Comparison of ENCODE assay signal across 8 cellular contexts in the genomic region with DNA sequence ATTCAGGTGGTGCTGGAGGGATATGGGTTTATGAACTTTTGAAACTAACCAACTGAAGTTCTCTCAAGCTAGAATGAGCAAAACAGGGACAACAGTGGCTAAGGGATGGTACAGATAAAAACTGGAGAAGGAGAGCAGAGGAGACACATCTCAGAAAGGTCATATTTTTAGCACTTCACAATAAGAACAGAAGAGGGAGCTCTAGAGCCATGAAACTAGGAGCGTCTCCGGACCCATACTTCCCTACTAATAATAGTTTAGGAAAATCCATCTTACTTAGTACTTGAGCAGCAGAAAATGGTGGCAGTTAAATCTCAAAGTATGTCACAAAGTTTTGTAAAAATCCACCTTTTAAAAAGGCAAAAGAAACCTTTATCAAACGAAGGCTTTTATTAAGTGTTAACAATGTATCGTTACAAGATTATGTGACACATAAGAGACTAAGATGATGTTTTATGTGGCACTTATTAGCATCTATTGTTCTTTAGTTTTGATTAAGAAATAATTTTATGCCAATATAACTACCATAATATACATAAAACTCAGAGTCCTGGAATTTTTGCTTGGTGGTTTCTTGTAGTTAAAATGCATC.
DNase-seq lines count a peak whose midpoint lies in the region; ATAC-seq and TF ChIP-seq lines count a peak whose summit lies in the region.

No MANE protein-coding gene starts in this region.

- H3K9ac ChIP-seq in NT2/D1 (ENCODE audit: insufficient read length, low read depth) (no peak overlapping the region), colonic mucosa (ENCODE audit: low read depth in 2 of 2, low read length in 2 of 2) (no peak overlapping the region)

- intact Hi-C loops in colonic mucosa (cut with DNase I) (loop anchor here (2.0 to 10.0 kb wide), 3 partner anchors 169 to 347 kb away; no protein-coding TSS in a partner anchor), lower leg skin (cut with DNase I; ENCODE audit: low total_unique reads) (no loop called here)

- H3K9me3 ChIP-seq in NT2/D1 (ENCODE audit: insufficient read depth, low read length) (no peaks in the 10 kb centered on the region), colonic mucosa (no peaks in the 10 kb centered on the region)

- H3K4me1 ChIP-seq in NT2/D1 (ENCODE audit: insufficient read depth, insufficient read length) (no peaks in the 10 kb centered on the region), colonic mucosa (no peaks in the 10 kb centered on the region)

- peak; percentile 53 for TF ChIP-seq CTCF in colonic mucosa (IDR thresholded peaks at IDR 0.05)
- no peak for TF ChIP-seq CTCF in lower leg skin (IDR thresholded peaks at IDR 0.05)

- ATAC-seq in GM19455 (IDR thresholded peaks at IDR 0.05; ENCODE audit: unreplicated experiment) (peak; percentile 82), HG03520 (IDR thresholded peaks at IDR 0.05; ENCODE audit: unreplicated experiment) (peak; percentile 70)

- TF ChIP-seq POLR2A in lower leg skin (IDR thresholded peaks at IDR 0.05): no peak

- WGBS in lower leg skin, 2 donors: 34 to 35% methylated on average over 4 of the region's 4 CpGs

- H3K27ac ChIP-seq in colonic mucosa: no peak overlapping the region

- DNase-seq in Daoy (ENCODE audit: low read depth) (peak; percentile 25), NT2/D1 (ENCODE audit: low read depth, low spot score) (peak; percentile 40), colonic mucosa (no peak), lung microvascular endothelial cell (ENCODE audit: low read depth in 2 of 2) (peak; percentile 46 to 52), lower leg skin (ENCODE audit: low spot score in 2 of 2) (no peak), activated gamma-delta T cell treated with Interleukin-2 at 50 U/mL for 16 hours (no peak)

- no peak overlapping the region for H3K4me3 ChIP-seq in NT2/D1 (ENCODE audit: insufficient read length, low read depth)
- H3K4me3 ChIP-seq in colonic mucosa: no peak overlapping the region
- H3K4me3 ChIP-seq in lower leg skin (ENCODE audit: low read depth, poor library complexity, severe bottlenecking): no peak overlapping the region

- H3K27me3 ChIP-seq in NT2/D1 (ENCODE audit: insufficient read depth, insufficient read length) (no peaks in the 10 kb centered on the region), colonic mucosa (no peaks in the 10 kb centered on the region)

- H3K36me3 ChIP-seq in NT2/D1 (ENCODE audit: insufficient read depth, insufficient read length, low read length) (no peaks in the 10 kb centered on the region), colonic mucosa (no peaks in the 10 kb centered on the region)

Comparison
In these comparisons a context has a peak if more than half of its experiments do, and no peak if none do; other contexts are left out.
1. DNase-seq: peak in Daoy (single experiment), NT2/D1 (single experiment) and lung microvascular endothelial cell (2 of 2); none in colonic mucosa (single experiment), lower leg skin (0 of 2) and activated gamma-delta T cell treated with Interleukin-2 at 50 U/mL for 16 hours (single experiment).